23 cellular contexts compared by ENCODE assay signal in the genomic region with DNA sequence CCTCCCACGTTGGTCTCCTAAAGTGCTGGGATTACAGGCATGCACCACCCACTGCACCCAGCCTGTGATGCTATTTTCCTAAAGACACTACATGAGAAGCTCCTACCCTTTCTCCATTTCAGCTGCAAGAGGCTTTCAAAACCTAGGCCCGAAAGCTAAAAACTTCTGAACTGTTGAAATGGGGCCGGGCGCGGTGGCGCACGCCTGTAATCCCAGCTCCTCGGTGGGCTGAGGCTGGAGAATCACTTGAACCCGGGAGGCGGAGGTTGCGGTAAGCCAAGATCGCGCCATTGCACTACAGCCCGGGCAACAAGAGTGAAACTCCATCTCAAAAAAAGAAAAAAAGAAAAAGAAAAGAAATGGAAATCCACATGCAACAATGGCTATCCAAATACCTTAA.
"Had no signal": no experiment of that assay in that cellular context is flagged by ENCODE, and none has a peak within 500 bp of the region (broad histone marks: within the 10 kb centered on the region; RNA-seq: fewer than 3 reads in every experiment).

No MANE protein-coding gene starts in this region.

- H3K36me3 Mint-ChIP-seq: mesothelial cell of epicardium; naive B cell; naive thymus-derived CD8-positive, alpha-beta T cell had no signal

- H3K4me1 ChIP-seq: foreskin keratinocyte had no signal

- H3K27me3 Mint-ChIP-seq: naive thymus-derived CD8-positive, alpha-beta T cell had no signal

- FAIRE-seq: frontal cortex, islet of Langerhans, keratinocyte had no signal

- ATAC-seq: foreskin keratinocyte, gastroesophageal sphincter had no signal

- H3K27me3 ChIP-seq: dorsolateral prefrontal cortex, esophagus muscularis mucosa, foreskin keratinocyte, gastroesophageal sphincter, heart right ventricle, left lung had no signal

- DNase-seq: dermis blood vessel endothelial cell; dorsolateral prefrontal cortex; effector CD4-positive, alpha-beta T cell; effector memory CD4-positive, alpha-beta T cell; foreskin keratinocyte; glutamatergic neuron; head of caudate nucleus; heart right ventricle; hippocampal formation; left cardiac atrium; left lung; left ventricle myocardium superior; lower lobe of right lung; mesenchymal stem cell; mucosa of descending colon; naive B cell; naive thymus-derived CD8-positive, alpha-beta T cell had no signal

- H3K36me3 ChIP-seq: esophagus muscularis mucosa, gastroesophageal sphincter, heart right ventricle, left lung, lower lobe of right lung had no signal

- H3K9me3 Mint-ChIP-seq: mesothelial cell of epicardium; naive B cell; naive thymus-derived CD8-positive, alpha-beta T cell had no signal

- H3K4me3 ChIP-seq: gastroesophageal sphincter, heart right ventricle, left lung, lower lobe of right lung, mucosa of descending colon had no signal

- H3K27ac Mint-ChIP-seq: mesothelial cell of epicardium; naive B cell; naive thymus-derived CD8-positive, alpha-beta T cell had no signal

- H3K9me3 ChIP-seq: esophagus muscularis mucosa, gastroesophageal sphincter, heart right ventricle, left lung, lower lobe of right lung, mucosa of descending colon had no signal

- H3K4me3 Mint-ChIP-seq: mesothelial cell of epicardium had no signal

- H3K27ac ChIP-seq: esophagus muscularis mucosa, foreskin keratinocyte, gastroesophageal sphincter, heart right ventricle, left lung, lower lobe of right lung had no signal
